8 cellular contexts compared by ENCODE assay signal in the genomic region with DNA sequence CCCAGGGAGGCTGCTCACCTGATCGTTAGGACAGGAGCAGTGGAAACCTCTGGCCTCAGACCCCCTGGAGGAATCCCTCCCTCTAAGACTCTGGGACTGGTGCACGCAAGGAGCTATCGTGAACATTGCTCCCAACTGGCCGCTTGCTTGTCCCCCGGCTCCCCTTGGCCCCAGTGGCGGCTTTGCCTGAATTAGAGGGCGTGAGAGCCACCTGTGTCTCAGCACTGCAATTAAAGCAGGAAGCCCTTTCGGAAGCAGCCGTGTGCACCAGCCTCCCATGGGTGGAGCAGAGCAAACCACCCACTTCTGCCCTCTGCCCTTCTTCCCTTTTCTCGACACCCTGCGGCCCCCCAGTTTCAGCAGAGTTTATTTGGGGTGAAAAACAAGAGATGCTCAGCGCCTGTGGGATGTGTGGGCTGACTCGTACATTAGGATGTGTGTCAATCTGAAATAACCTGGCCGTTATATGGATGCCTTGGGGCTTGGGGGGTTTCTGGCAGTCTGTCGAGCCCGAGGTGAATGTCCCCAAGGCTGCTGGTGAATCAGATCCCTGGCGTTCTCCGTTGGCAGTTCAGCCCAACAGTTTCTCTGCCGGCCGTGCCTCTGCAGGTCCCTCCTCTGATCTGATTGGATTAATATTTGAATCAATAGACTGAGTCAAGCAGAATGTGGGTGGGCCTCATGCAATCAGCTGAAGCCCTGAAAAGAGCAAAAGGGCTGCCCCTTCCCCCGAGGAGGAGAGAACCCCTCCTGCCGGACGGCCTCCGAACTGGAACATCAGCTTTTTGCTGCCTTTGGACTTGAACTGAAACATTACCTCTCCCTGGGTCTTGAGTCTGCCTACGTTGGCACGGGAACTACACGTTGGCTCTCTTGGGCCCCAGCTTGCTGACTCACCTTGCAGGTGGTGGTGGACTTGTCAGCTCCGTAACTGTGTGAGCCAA. TPM values are rescaled to one million over a fixed set of nuclear protein-coding genes. Genes with fewer than 3 reads are reported as not detected.
DNase-seq lines count a peak whose midpoint lies in the region; ATAC-seq and TF ChIP-seq lines count a peak whose summit lies in the region.

No MANE protein-coding gene starts in this region.

- peak overlapping the region; percentile 75 for H3K4me2 ChIP-seq in OCI-LY1 (ENCODE audit: low read length)

- TF ChIP-seq POLR2A in gastrocnemius medialis (IDR thresholded peaks at IDR 0.05) = no peak

- peaks cover 85% of the 10 kb centered on the region for H3K4me1 ChIP-seq in OCI-LY1 (ENCODE audit: insufficient read depth, low read length, severe bottlenecking)
- peaks cover 20 to 32% of the 10 kb centered on the region in 2 donors for H3K4me1 ChIP-seq in naive thymus-derived CD4-positive, alpha-beta T cell (ENCODE audit: control insufficient read depth in 2 of 2, insufficient read depth in 2 of 2, low read length in 2 of 2)
- no peaks in the 10 kb centered on the region for H3K4me1 ChIP-seq in gastrocnemius medialis

- H3F3A ChIP-seq in OCI-LY1 (ENCODE audit: insufficient read depth, low read length) = peaks cover 8% of the 10 kb centered on the region

- H3K9ac ChIP-seq in OCI-LY1 (ENCODE audit: low read length) = peak overlapping the region; percentile 63

- H3K4me1 Mint-ChIP-seq in CD4-positive, alpha-beta T cell (ENCODE audit: low read depth) = peaks cover 60% of the 10 kb centered on the region
- H3K4me1 Mint-ChIP-seq in activated T-helper 2 cell treated with anti-CD3 and anti-CD28 coated beads, Interferon-gamma antibody, Interleukin-2, Interleukin-4, amounts not matched to agents 10 μg/mL and 5 μg/mL and 100 μg/mL, durations not matched to agents 14 hours and 24 hours and 36 hours (ENCODE audit: low read depth) = peaks cover 35% of the 10 kb centered on the region
- peaks cover 29 to 68% (median 50%) of the 10 kb centered on the region in 7 donors for H3K4me1 Mint-ChIP-seq in naive thymus-derived CD4-positive, alpha-beta T cell

- peak; percentile 21 for ATAC-seq in CD4-positive, alpha-beta T cell (ENCODE audit: poor library complexity)
- peak; percentile 22 for ATAC-seq in naive thymus-derived CD4-positive, alpha-beta T cell
- no peak for ATAC-seq in GM19467 (IDR thresholded peaks at IDR 0.05; ENCODE audit: unreplicated experiment)
- no peak for ATAC-seq in gastrocnemius medialis

- peak overlapping the region; percentile 93 for H3K27ac ChIP-seq in CD4-positive, alpha-beta T cell (ENCODE audit: low read depth, low read length)
- H3K27ac ChIP-seq in OCI-LY1 (ENCODE audit: low read depth, low read length, poor library complexity, severe bottlenecking) (peak overlapping the region; percentile 98), gastrocnemius medialis (no peak overlapping the region)
- H3K27ac ChIP-seq in naive thymus-derived CD4-positive, alpha-beta T cell (ENCODE audit: low read depth, low read length) = peak overlapping the region; percentile 85

- intact Hi-C loops in CD4-positive, alpha-beta T cell (cut with DNase I, micrococcal nuclease) = loop anchor here (2.0 to 10.0 kb wide), 6 partner anchors 43 to 828 kb away; partner anchors contain the start of genes PRDM15 (in 2 of the 2), MX2 (in 1 of the 2) and NDUFV3 (in 1 of the 2)
- intact Hi-C loops in activated T-helper 2 cell treated with anti-CD3 and anti-CD28 coated beads, Interferon-gamma antibody, Interleukin-2, Interleukin-4, amounts not matched to agents 10 μg/mL and 5 μg/mL and 100 μg/mL, durations not matched to agents 14 hours and 24 hours and 36 hours (cut with micrococcal nuclease) = loop anchor here (1.0 to 5.0 kb wide), 3 partner anchors 43 to 163 kb away; partner anchors contain the start of gene ZBTB21
- intact Hi-C loops in naive thymus-derived CD4-positive, alpha-beta T cell (cut with micrococcal nuclease) = loop anchor here (2.0 to 10.0 kb wide), 6 partner anchors 137 to 338 kb away; partner anchors contain the start of genes PRDM15 (in 1 of the 2) and UBASH3A (in 1 of the 2)
- intact Hi-C loops in gastrocnemius medialis (cut with DNase I; ENCODE audit: low total_unique reads) = no loop called here

- H3K27ac Mint-ChIP-seq in CD4-positive, alpha-beta T cell = peak overlapping the region; percentile 98
- H3K27ac Mint-ChIP-seq in activated T-helper 2 cell treated with anti-CD3 and anti-CD28 coated beads, Interferon-gamma antibody, Interleukin-2, Interleukin-4, amounts not matched to agents 10 μg/mL and 5 μg/mL and 100 μg/mL, durations not matched to agents 14 hours and 24 hours and 36 hours = peak overlapping the region; percentile 64
- peak overlapping the region; percentile 94 to 100 (median 99) for H3K27ac Mint-ChIP-seq in naive thymus-derived CD4-positive, alpha-beta T cell

- no peaks in the 10 kb centered on the region for H4K20me1 ChIP-seq in OCI-LY1 (ENCODE audit: insufficient read depth, low read length)

- peak overlapping the region; percentile 81 for H3K4me3 Mint-ChIP-seq in CD4-positive, alpha-beta T cell
- peak overlapping the region; percentile 70 for H3K4me3 Mint-ChIP-seq in activated T-helper 2 cell treated with anti-CD3 and anti-CD28 coated beads, Interferon-gamma antibody, Interleukin-2, Interleukin-4, amounts not matched to agents 10 μg/mL and 5 μg/mL and 100 μg/mL, durations not matched to agents 14 hours and 24 hours and 36 hours (ENCODE audit: low read depth)
- peak overlapping the region; percentile 85 to 95 (median 92) for H3K4me3 Mint-ChIP-seq in naive thymus-derived CD4-positive, alpha-beta T cell

- H3K36me3 Mint-ChIP-seq in CD4-positive, alpha-beta T cell (ENCODE audit: low read depth) = no peaks in the 10 kb centered on the region
- H3K36me3 Mint-ChIP-seq in activated T-helper 2 cell treated with anti-CD3 and anti-CD28 coated beads, Interferon-gamma antibody, Interleukin-2, Interleukin-4, amounts not matched to agents 10 μg/mL and 5 μg/mL and 100 μg/mL, durations not matched to agents 14 hours and 24 hours and 36 hours (ENCODE audit: low read depth) = no peaks in the 10 kb centered on the region
- peaks cover 0 to 4% (median 0%) of the 10 kb centered on the region in 5 donors for H3K36me3 Mint-ChIP-seq in naive thymus-derived CD4-positive, alpha-beta T cell

- no peaks in the 10 kb centered on the region for H3K9me2 ChIP-seq in OCI-LY1 (ENCODE audit: low read depth, low read length)

- in situ Hi-C loops in ACHN (cut with HindIII; ENCODE audit: low pct_ligation_motif_present, low pct_unique_long_range_greater_than_20kb, low sequenced_read_pairs) (no loop called here), gastrocnemius medialis (cut with MboI; ENCODE audit: low sequenced_read_pairs in 4 of 4) (no loop called here)

- H3K9me3 Mint-ChIP-seq in CD4-positive, alpha-beta T cell = no peaks in the 10 kb centered on the region
- no peaks in the 10 kb centered on the region for H3K9me3 Mint-ChIP-seq in activated T-helper 2 cell treated with anti-CD3 and anti-CD28 coated beads, Interferon-gamma antibody, Interleukin-2, Interleukin-4, amounts not matched to agents 10 μg/mL and 5 μg/mL and 100 μg/mL, durations not matched to agents 14 hours and 24 hours and 36 hours
- H3K9me3 Mint-ChIP-seq in naive thymus-derived CD4-positive, alpha-beta T cell = peaks cover 0 to 1% (median 0%) of the 10 kb centered on the region in 11 donors

- DNase-seq in CD4-positive, alpha-beta T cell = peak; percentile 33 to 64 (median 54)
- peak; percentile 58 for DNase-seq in GM20000 (ENCODE audit: low spot score)
- DNase-seq in activated T-helper 2 cell treated with anti-CD3 and anti-CD28 coated beads, Interferon-gamma antibody, Interleukin-2, Interleukin-4, amounts not matched to agents 10 μg/mL and 5 μg/mL and 100 μg/mL, durations not matched to agents 14 hours and 24 hours and 36 hours (ENCODE audit: low spot score) = peak; percentile 34
- peak; percentile 26 to 71 (median 64) for DNase-seq in naive thymus-derived CD4-positive, alpha-beta T cell
- DNase-seq in ACHN = no peak
- DNase-seq in gastrocnemius medialis = no peak

- H3K4me3 ChIP-seq in OCI-LY1 (ENCODE audit: low read depth, low read length, poor library complexity, severe bottlenecking) (peak overlapping the region; percentile 53), gastrocnemius medialis (no peak overlapping the region)
- H3K4me3 ChIP-seq in naive thymus-derived CD4-positive, alpha-beta T cell (ENCODE audit: low read length) = peak overlapping the region; percentile 64

- H3K36me3 ChIP-seq in OCI-LY1 (ENCODE audit: insufficient read depth, low read length) (no peaks in the 10 kb centered on the region), gastrocnemius medialis (no peaks in the 10 kb centered on the region)
- H3K36me3 ChIP-seq in naive thymus-derived CD4-positive, alpha-beta T cell (ENCODE audit: control insufficient read depth in 2 of 3, insufficient read depth in 3 of 3, low read length in 3 of 3) = no peaks in the 10 kb centered on the region

- POLR2A ChIA-PET in CD4-positive, alpha-beta T cell (lab: Charles Lee) = interaction anchor here (0.7 to 3.9 kb wide), 18 partner anchors 9 to 829 kb away, joined by 3 to 88 read pairs (median 5); partner anchors contain the start of genes NDUFV3, PRDM15 and ZBTB21
- POLR2A ChIA-PET in naive thymus-derived CD4-positive, alpha-beta T cell (lab: Charles Lee) = interaction anchor here (0.8 to 4.6 kb wide), 20 partner anchors 9 to 703 kb away, joined by 3 to 122 read pairs (median 6); partner anchors contain the start of genes PRDM15 and ZBTB21

- no peaks in the 10 kb centered on the region for H3K27me3 ChIP-seq in CD4-positive, alpha-beta T cell (ENCODE audit: control insufficient read depth, insufficient read depth, low read length)
- H3K27me3 ChIP-seq in OCI-LY1 (ENCODE audit: insufficient read depth, low read length) (no peaks in the 10 kb centered on the region), gastrocnemius medialis (no peaks in the 10 kb centered on the region)
- H3K27me3 ChIP-seq in naive thymus-derived CD4-positive, alpha-beta T cell (ENCODE audit: control insufficient read depth in 2 of 2, insufficient read depth in 2 of 2, low read length in 2 of 2) = no peaks in the 10 kb centered on the region

- no peak for TF ChIP-seq CTCF in CD4-positive, alpha-beta T cell (IDR thresholded peaks at IDR 0.05)
- TF ChIP-seq CTCF in GM20000 (IDR thresholded peaks at IDR 0.05; ENCODE audit: extremely low read depth, missing control alignments) = no peak
- TF ChIP-seq CTCF in OCI-LY1 (IDR thresholded peaks at IDR 0.05; ENCODE audit: low read length) = no peak; the same call in 1 of the 2 replicates
- no peak for TF ChIP-seq CTCF in gastrocnemius medialis (IDR thresholded peaks at IDR 0.05 in 4 of 5, conservative IDR thresholded peaks at IDR 0.05 in 1 of 5)

- H2AFZ ChIP-seq in OCI-LY1 (ENCODE audit: low read length) = no peak overlapping the region

- no peaks in the 10 kb centered on the region for H3K27me3 Mint-ChIP-seq in CD4-positive, alpha-beta T cell
- H3K27me3 Mint-ChIP-seq in activated T-helper 2 cell treated with anti-CD3 and anti-CD28 coated beads, Interferon-gamma antibody, Interleukin-2, Interleukin-4, amounts not matched to agents 10 μg/mL and 5 μg/mL and 100 μg/mL, durations not matched to agents 14 hours and 24 hours and 36 hours (ENCODE audit: low read depth) = peaks cover 1% of the 10 kb centered on the region
- no peaks in the 10 kb centered on the region for H3K27me3 Mint-ChIP-seq in naive thymus-derived CD4-positive, alpha-beta T cell

- CTCF ChIA-PET in CD4-positive, alpha-beta T cell (lab: Charles Lee) = interaction anchor here (1.0 to 2.0 kb wide), 3 partner anchors 44 to 57 kb away, joined by 3 to 8 read pairs (median 4); no protein-coding TSS in a partner anchor
- CTCF ChIA-PET in naive thymus-derived CD4-positive, alpha-beta T cell (lab: Charles Lee) = interaction anchor here (0.7 to 3.7 kb wide), 8 partner anchors 44 to 168 kb away, joined by 3 to 23 read pairs (median 4); partner anchors contain the start of gene ZBTB21

- no peaks in the 10 kb centered on the region for H3K9me3 ChIP-seq in CD4-positive, alpha-beta T cell (ENCODE audit: control insufficient read depth, low read length)
- H3K9me3 ChIP-seq in OCI-LY1 (ENCODE audit: low read length) (no peaks in the 10 kb centered on the region), gastrocnemius medialis (no peaks in the 10 kb centered on the region)
- H3K9me3 ChIP-seq in naive thymus-derived CD4-positive, alpha-beta T cell (ENCODE audit: control insufficient read depth in 2 of 3, low read length in 3 of 3) = no peaks in the 10 kb centered on the region

- H3K79me2 ChIP-seq in OCI-LY1 (ENCODE audit: insufficient read depth, low read length) = no peaks in the 10 kb centered on the region

RNA-seq across cellular contexts. Expression of gene UMODL1, which starts 7.3 kb away (rescaled TPM):
- total RNA-seq in CD4-positive, alpha-beta T cell = under 1 TPM; 0.42 to 0.49 TPM
- total RNA-seq in activated T-helper 2 cell treated with anti-CD3 and anti-CD28 coated beads, Interferon-gamma antibody, Interleukin-2, Interleukin-4, amounts not matched to agents 10 μg/mL and 5 μg/mL and 100 μg/mL, durations not matched to agents 14 hours and 24 hours and 36 hours = not detected in 2 replicates
- total RNA-seq in naive thymus-derived CD4-positive, alpha-beta T cell = 1 to 10 TPM in 2 of 5 experiments, under 1 TPM in 2, not detected in 1; 0.34 to 1.7 (median 1.1) TPM
- under 1 TPM; 0.11 to 0.14 TPM for polyA plus RNA-seq in naive thymus-derived CD4-positive, alpha-beta T cell
- under 1 TPM in 1 of 4 donors, not detected in 3; 0.13 TPM for total RNA-seq in gastrocnemius medialis

RNA-seq across cellular contexts. Expression of gene ZBTB21, which starts 53.7 kb away (rescaled TPM):
- total RNA-seq in CD4-positive, alpha-beta T cell = 100 to 1,000 TPM; 132 to 139 TPM
- total RNA-seq in activated T-helper 2 cell treated with anti-CD3 and anti-CD28 coated beads, Interferon-gamma antibody, Interleukin-2, Interleukin-4, amounts not matched to agents 10 μg/mL and 5 μg/mL and 100 μg/mL, durations not matched to agents 14 hours and 24 hours and 36 hours = 24.5 and 25.7 TPM in 2 replicates
- total RNA-seq in naive thymus-derived CD4-positive, alpha-beta T cell = 100 to 1,000 TPM in 2 of 5 experiments, 10 to 100 TPM in 3; 16.8 to 137 (median 25.2) TPM
- polyA plus RNA-seq in naive thymus-derived CD4-positive, alpha-beta T cell = 1 to 10 TPM; 4.3 to 9.7 TPM
- 1 to 10 TPM; 1.9 to 5.0 (median 4.0) TPM for total RNA-seq in gastrocnemius medialis

Comparison
In these comparisons a context has a peak if more than half of its experiments do, and no peak if none do; other contexts are left out.
1. ATAC-seq: peak in CD4-positive, alpha-beta T cell (single experiment) and naive thymus-derived CD4-positive, alpha-beta T cell (single experiment); none in GM19467 (single experiment) and gastrocnemius medialis (0 of 2).
2. DNase-seq: peak in CD4-positive, alpha-beta T cell (10 of 10), GM20000 (single experiment), activated T-helper 2 cell treated with anti-CD3 and anti-CD28 coated beads, Interferon-gamma antibody, Interleukin-2, Interleukin-4, amounts not matched to agents 10 μg/mL and 5 μg/mL and 100 μg/mL, durations not matched to agents 14 hours and 24 hours and 36 hours (single experiment) and naive thymus-derived CD4-positive, alpha-beta T cell (9 of 9); none in ACHN (single experiment) and gastrocnemius medialis (0 of 2).
3. H3K27ac ChIP-seq: peak in CD4-positive, alpha-beta T cell (single experiment), OCI-LY1 (single experiment) and naive thymus-derived CD4-positive, alpha-beta T cell (single experiment); none in gastrocnemius medialis (0 of 4).
4. H3K4me3 ChIP-seq: peak in OCI-LY1 (single experiment) and naive thymus-derived CD4-positive, alpha-beta T cell (single experiment); none in gastrocnemius medialis (0 of 4).
5. Peak in every context shown above with its lines, with median percentiles within 50 percentile points of each other: H3K27ac Mint-ChIP-seq and H3K4me3 Mint-ChIP-seq.